ENCODE assay signal across 2 cellular contexts in the genomic region with DNA sequence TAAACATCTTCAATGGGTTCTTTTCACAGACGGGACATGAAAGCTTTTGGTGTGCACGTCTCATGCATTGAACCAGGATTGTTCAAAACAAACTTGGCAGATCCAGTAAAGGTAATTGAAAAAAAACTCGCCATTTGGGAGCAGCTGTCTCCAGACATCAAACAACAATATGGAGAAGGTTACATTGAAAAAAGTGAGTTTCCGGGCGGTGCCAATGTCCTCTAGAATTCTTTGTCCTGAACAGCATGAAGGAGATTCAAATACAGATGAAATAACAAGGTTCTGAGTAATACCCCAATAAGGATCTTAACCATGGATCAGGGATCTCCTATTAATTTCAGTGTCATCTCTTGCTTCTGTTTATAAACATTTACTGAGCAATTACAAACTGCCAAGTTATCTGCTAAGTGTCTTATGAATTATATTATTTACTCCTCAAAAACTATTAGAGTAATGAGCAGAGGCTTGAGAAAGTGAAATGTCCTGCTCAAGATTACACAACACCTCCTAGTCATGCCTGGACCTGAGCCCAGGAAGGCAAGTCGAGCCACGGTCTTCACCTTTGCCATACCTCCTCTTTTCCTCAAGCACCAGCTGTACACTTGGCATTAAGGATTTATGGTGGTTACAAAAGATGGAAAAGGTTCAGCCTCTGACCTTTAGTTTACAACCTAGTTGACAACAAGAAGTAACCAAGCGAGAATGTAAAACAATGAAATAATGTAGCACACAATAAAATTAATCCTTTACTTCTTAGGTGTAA.
TF ChIP-seq lines count a peak whose summit lies in the region.

No MANE protein-coding gene starts in this region.

TF ChIP-seq in A549, 52 proteins besides CTCF, POLR2A, EP300 and RAD21 (continued from another document):
- TF ChIP-seq, protein P1, sequence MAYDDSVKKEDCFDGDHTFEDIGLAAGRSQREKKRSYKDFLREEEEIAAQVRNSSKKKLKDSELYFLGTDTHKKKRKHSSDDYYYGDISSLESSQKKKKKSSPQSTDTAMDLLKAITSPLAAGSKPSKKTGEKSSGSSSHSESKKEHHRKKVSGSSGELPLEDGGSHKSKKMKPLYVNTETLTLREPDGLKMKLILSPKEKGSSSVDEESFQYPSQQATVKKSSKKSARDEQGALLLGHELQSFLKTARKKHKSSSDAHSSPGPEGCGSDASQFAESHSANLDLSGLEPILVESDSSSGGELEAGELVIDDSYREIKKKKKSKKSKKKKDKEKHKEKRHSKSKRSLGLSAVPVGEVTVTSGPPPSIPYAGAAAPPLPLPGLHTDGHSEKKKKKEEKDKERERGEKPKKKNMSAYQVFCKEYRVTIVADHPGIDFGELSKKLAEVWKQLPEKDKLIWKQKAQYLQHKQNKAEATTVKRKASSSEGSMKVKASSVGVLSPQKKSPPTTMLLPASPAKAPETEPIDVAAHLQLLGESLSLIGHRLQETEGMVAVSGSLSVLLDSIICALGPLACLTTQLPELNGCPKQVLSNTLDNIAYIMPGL (CRISPR knock-in tag; IDR thresholded peaks at IDR 0.05; ENCODE audit: borderline replicate concordance): no peak

TF ChIP-seq in Ishikawa, 13 proteins besides CTCF, POLR2A, EP300 and RAD21 (continued from another document):
- TF ChIP-seq, protein P2, sequence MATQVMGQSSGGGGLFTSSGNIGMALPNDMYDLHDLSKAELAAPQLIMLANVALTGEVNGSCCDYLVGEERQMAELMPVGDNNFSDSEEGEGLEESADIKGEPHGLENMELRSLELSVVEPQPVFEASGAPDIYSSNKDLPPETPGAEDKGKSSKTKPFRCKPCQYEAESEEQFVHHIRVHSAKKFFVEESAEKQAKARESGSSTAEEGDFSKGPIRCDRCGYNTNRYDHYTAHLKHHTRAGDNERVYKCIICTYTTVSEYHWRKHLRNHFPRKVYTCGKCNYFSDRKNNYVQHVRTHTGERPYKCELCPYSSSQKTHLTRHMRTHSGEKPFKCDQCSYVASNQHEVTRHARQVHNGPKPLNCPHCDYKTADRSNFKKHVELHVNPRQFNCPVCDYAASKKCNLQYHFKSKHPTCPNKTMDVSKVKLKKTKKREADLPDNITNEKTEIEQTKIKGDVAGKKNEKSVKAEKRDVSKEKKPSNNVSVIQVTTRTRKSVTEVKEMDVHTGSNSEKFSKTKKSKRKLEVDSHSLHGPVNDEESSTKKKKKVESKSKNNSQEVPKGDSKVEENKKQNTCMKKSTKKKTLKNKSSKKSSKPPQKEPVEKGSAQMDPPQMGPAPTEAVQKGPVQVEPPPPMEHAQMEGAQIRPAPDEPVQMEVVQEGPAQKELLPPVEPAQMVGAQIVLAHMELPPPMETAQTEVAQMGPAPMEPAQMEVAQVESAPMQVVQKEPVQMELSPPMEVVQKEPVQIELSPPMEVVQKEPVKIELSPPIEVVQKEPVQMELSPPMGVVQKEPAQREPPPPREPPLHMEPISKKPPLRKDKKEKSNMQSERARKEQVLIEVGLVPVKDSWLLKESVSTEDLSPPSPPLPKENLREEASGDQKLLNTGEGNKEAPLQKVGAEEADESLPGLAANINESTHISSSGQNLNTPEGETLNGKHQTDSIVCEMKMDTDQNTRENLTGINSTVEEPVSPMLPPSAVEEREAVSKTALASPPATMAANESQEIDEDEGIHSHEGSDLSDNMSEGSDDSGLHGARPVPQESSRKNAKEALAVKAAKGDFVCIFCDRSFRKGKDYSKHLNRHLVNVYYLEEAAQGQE (IDR thresholded peaks at IDR 0.05; ENCODE audit: low read depth): no peak
- TF ChIP-seq NFIC (IDR thresholded peaks at IDR 0.05) (peak; percentile 65), CEBPB (IDR thresholded peaks at IDR 0.05) (peak; percentile 92), TEAD4 (IDR thresholded peaks at IDR 0.05) (peak; percentile 7; the same call in 1 of the 2 replicates)
TF ChIP-seq in Ishikawa: peak in this region for 5.
